Comparison of ENCODE assay signal across 1 cellular context in the genomic region with DNA sequence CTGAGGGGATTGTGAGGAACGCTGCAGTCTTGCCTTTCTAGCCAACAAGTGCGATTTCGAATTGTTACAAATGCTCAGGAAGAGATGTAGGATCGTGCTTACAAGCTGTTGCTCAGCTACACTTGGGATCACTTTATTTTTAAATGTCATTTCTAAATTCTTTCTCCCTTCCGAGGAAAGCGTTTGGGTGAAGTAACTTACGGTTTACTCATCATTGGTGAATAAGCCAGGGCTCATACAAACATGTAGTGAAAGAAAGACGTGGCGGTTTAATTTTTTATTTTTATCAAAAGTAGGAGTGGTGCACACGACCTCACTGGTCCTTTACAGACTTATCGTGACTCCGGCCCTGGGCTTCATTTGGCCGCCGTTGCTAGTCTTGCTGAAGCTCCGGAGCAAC.
TF ChIP-seq lines count a peak whose summit lies in the region.

No MANE protein-coding gene starts in this region.

TF ChIP-seq in IMR-90, 13 proteins besides CTCF, POLR2A, EP300 and RAD21:
- TF ChIP-seq CHD1 (IDR thresholded peaks at IDR 0.05; ENCODE audit: low read depth, low read length) (no peak), RCOR1 (IDR thresholded peaks at IDR 0.05; ENCODE audit: insufficient replicate concordance, low read length) (no peak), SMC3 (IDR thresholded peaks at IDR 0.05; ENCODE audit: low read depth, low read length) (no peak), MAFK (IDR thresholded peaks at IDR 0.05; ENCODE audit: low read depth, low read length) (no peak), FOS (IDR thresholded peaks at IDR 0.05; ENCODE audit: low read depth, low read length) (no peak)
- TF ChIP-seq, protein P1, sequence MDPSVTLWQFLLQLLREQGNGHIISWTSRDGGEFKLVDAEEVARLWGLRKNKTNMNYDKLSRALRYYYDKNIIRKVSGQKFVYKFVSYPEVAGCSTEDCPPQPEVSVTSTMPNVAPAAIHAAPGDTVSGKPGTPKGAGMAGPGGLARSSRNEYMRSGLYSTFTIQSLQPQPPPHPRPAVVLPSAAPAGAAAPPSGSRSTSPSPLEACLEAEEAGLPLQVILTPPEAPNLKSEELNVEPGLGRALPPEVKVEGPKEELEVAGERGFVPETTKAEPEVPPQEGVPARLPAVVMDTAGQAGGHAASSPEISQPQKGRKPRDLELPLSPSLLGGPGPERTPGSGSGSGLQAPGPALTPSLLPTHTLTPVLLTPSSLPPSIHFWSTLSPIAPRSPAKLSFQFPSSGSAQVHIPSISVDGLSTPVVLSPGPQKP (IDR thresholded peaks at IDR 0.05; ENCODE audit: borderline replicate concordance, low read depth, low read length): no peak
- TF ChIP-seq, protein P2, sequence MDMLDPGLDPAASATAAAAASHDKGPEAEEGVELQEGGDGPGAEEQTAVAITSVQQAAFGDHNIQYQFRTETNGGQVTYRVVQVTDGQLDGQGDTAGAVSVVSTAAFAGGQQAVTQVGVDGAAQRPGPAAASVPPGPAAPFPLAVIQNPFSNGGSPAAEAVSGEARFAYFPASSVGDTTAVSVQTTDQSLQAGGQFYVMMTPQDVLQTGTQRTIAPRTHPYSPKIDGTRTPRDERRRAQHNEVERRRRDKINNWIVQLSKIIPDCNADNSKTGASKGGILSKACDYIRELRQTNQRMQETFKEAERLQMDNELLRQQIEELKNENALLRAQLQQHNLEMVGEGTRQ (IDR thresholded peaks at IDR 0.05; ENCODE audit: low read depth, low read length): no peak
